In genomic region chr18:8609711-8610441, GRCh38 we compare ENCODE assay signal across 8 cellular contexts. TPM values are rescaled to one million over a fixed set of nuclear protein-coding genes. Genes with fewer than 3 reads are reported as not detected.
DNase-seq lines count a peak whose midpoint lies in the region; ATAC-seq and TF ChIP-seq lines count a peak whose summit lies in the region.

No MANE protein-coding gene starts in this region.

- peaks cover 12% of the 10 kb centered on the region for H3K36me3 Mint-ChIP-seq in brain

- BruUV-seq in PC-3 (replicated peaks; lab: Mats Ljungman, UMichigan) = no TSS peak

- TF ChIP-seq POLR2A in GM18505 (IDR thresholded peaks at IDR 0.05; ENCODE audit: borderline replicate concordance, extremely low read depth, insufficient read depth, insufficient read length) (no peak), stomach (IDR thresholded peaks at IDR 0.05) (no peak)

- under 1% methylated on average over 66 of the region's 66 CpGs for WGBS in liver
- WGBS in stomach, 5 donors = 0% methylated on average over 34 to 66 of the region's 66 CpGs

- H3K4me3 ChIP-seq in PC-3 (ENCODE audit: low read length) = peak overlapping the region; percentile 88
- peak overlapping the region; percentile 56 to 99 (median 95) for H3K4me3 ChIP-seq in liver (ENCODE audit: low read depth in 1 of 3, low read length in 3 of 3)
- peak overlapping the region; percentile 87 to 97 (median 94) for H3K4me3 ChIP-seq in stomach

- peak overlapping the region; percentile 76 to 95 (median 91) for H3K4me3 Mint-ChIP-seq in brain

- H3K9me3 ChIP-seq in PC-3 (ENCODE audit: low read length) (no peaks in the 10 kb centered on the region), liver (ENCODE audit: control insufficient read depth in 4 of 4, low read length in 3 of 4) (no peaks in the 10 kb centered on the region), stomach (no peaks in the 10 kb centered on the region)

- no peak for TF ChIP-seq RAD21 in liver (IDR thresholded peaks at IDR 0.05)

- no peak for TF ChIP-seq CTCF in PC-3 (conservative IDR thresholded peaks at IDR 0.05; ENCODE audit: low read depth, low read length)
- TF ChIP-seq CTCF in brain (conservative IDR thresholded peaks at IDR 0.05) = no peak
- no peak for TF ChIP-seq CTCF in liver (IDR thresholded peaks at IDR 0.05; ENCODE audit: low read depth, low read length, missing input control)
- no peak for TF ChIP-seq CTCF in stomach (IDR thresholded peaks at IDR 0.05)

- peak overlapping the region; percentile 38 for H2AFZ ChIP-seq in PC-3 (ENCODE audit: low read length)

- H3K4me1 Mint-ChIP-seq in brain = peaks cover 63% of the 10 kb centered on the region

- DNase-seq in PC-3 (no peak), stomach (no peak), T-helper 9 cell (no peak)

- intact Hi-C loops in PC-3 (cut with micrococcal nuclease) (no loop called here), stomach (cut with DNase I; ENCODE audit: low total_unique reads) (no loop called here)

- no peaks in the 10 kb centered on the region for H3K9me2 ChIP-seq in PC-3 (replicated peaks; ENCODE audit: low read length)

- peaks cover 17% of the 10 kb centered on the region for H3K27me3 Mint-ChIP-seq in brain

- H3K27me3 ChIP-seq in PC-3 (ENCODE audit: low read length) (no peaks in the 10 kb centered on the region), liver (ENCODE audit: control insufficient read depth in 4 of 4, insufficient read depth in 4 of 4, low read length in 3 of 4) (no peaks in the 10 kb centered on the region), stomach (no peaks in the 10 kb centered on the region)

- peak overlapping the region; percentile 50 to 86 (median 80) for H3K27ac Mint-ChIP-seq in brain

- ATAC-seq in GM18505 (IDR thresholded peaks at IDR 0.05; ENCODE audit: unreplicated experiment) (peak; percentile 24), HG02642 (IDR thresholded peaks at IDR 0.05; ENCODE audit: poor library complexity, unreplicated experiment) (peak; percentile 19), PC-3 (peak; percentile 18), HG03460 (IDR thresholded peaks at IDR 0.05; ENCODE audit: unreplicated experiment) (no peak)

- POLR2A ChIA-PET in PC-3 (lab: Charles Lee; ENCODE audit: unreplicated experiment) = interaction anchor here (0.7 kb wide), 1 partner anchor 281 kb away, joined by 26 read pairs; no protein-coding TSS in a partner anchor

- peaks cover 51% of the 10 kb centered on the region for H3K79me2 ChIP-seq in PC-3 (ENCODE audit: low read length)

- no peak for TF ChIP-seq EP300 in stomach (IDR thresholded peaks at IDR 0.05)

- H3K4me1 ChIP-seq in PC-3 (ENCODE audit: insufficient read depth, low read length) (peaks cover 26% of the 10 kb centered on the region), liver (ENCODE audit: control insufficient read depth in 4 of 4, insufficient read depth in 4 of 4, low read length in 3 of 4) (peaks cover 2 to 31% (median 20%) of the 10 kb centered on the region in 4 donors), stomach (peaks cover 30 to 63% (median 51%) of the 10 kb centered on the region in 4 donors)

- peak overlapping the region; percentile 86 for H3K9ac ChIP-seq in PC-3 (ENCODE audit: low read length)
- H3K9ac ChIP-seq in liver (ENCODE audit: low read depth in 1 of 2, low read length in 2 of 2) = peak overlapping the region; percentile 37 to 81

- peak overlapping the region; percentile 93 for H3K4me2 ChIP-seq in PC-3 (ENCODE audit: low read length)

- H3K27ac ChIP-seq in PC-3 (ENCODE audit: low read length) (no peak overlapping the region), liver (ENCODE audit: low read depth in 1 of 2, low read length in 2 of 2) (peak overlapping the region; percentile 53 to 61), stomach (peak overlapping the region; percentile 28 to 86 (median 73))

- H4K20me1 ChIP-seq in PC-3 (ENCODE audit: low read length) = peaks cover 34% of the 10 kb centered on the region

- H3K9me3 Mint-ChIP-seq in brain = peaks cover 0 to 2% (median 0%) of the 10 kb centered on the region in 5 experiments

- no peaks in the 10 kb centered on the region for H3F3A ChIP-seq in PC-3 (ENCODE audit: low read length, unreplicated experiment)

- CTCF ChIA-PET in PC-3 (lab: Charles Lee) = interaction anchor here (0.6 to 1.2 kb wide), 7 partner anchors 10 to 1516 kb away, joined by 3 to 7 read pairs (median 4); no protein-coding TSS in a partner anchor

- no peaks in the 10 kb centered on the region for H3K36me3 ChIP-seq in PC-3 (ENCODE audit: low read depth, low read length)
- no peaks in the 10 kb centered on the region for H3K36me3 ChIP-seq in liver (ENCODE audit: control insufficient read depth in 4 of 4, insufficient read depth in 3 of 4, low read depth in 1 of 4, low read length in 3 of 4)
- H3K36me3 ChIP-seq in stomach = no peaks in the 10 kb centered on the region

TF ChIP-seq in liver, 16 proteins besides CTCF, POLR2A, EP300 and RAD21:
- TF ChIP-seq FOXA2 (IDR thresholded peaks at IDR 0.05) (no peak), RXRA (IDR thresholded peaks at IDR 0.05) (no peak), YY1 (IDR thresholded peaks at IDR 0.05) (no peak), TAF1 (conservative IDR thresholded peaks at IDR 0.05) (no peak), MAX (IDR thresholded peaks at IDR 0.05) (no peak), GABPA (IDR thresholded peaks at IDR 0.05 in 1 of 2, conservative IDR thresholded peaks at IDR 0.05 in 1 of 2) (no peak), ZBTB33 (IDR thresholded peaks at IDR 0.05) (no peak), HNF4A (conservative IDR thresholded peaks at IDR 0.05) (no peak), SP1 (IDR thresholded peaks at IDR 0.05) (no peak), EGR1 (IDR thresholded peaks at IDR 0.05; ENCODE audit: low read depth in 2 of 2) (no peak), FOXA1 (IDR thresholded peaks at IDR 0.05) (no peak), HNF4G (IDR thresholded peaks at IDR 0.05) (no peak)

RNA-seq across cellular contexts. Expression of gene RAB12, which starts 0.6 kb away (rescaled TPM):
- total RNA-seq in PC-3 (2014; rRNA removed) = 50.9 and 54.9 TPM in 2 replicates
- 15.1 TPM for polyA plus RNA-seq in brain (ENCODE audit: insufficient read depth, low read depth, low replicate concordance)
- 10 to 100 TPM; 16.5 to 25.9 TPM for total RNA-seq in liver
- 10 to 100 TPM in 1 of 2 donors, 1 to 10 TPM in 1; 5.0 to 13.3 TPM for polyA plus RNA-seq in liver
- total RNA-seq in stomach = 10 to 100 TPM; 10.7 to 88.5 (median 35.2) TPM
- 10 to 100 TPM; 14.8 to 24.3 (median 19.1) TPM for polyA plus RNA-seq in stomach
